In the genomic region with DNA sequence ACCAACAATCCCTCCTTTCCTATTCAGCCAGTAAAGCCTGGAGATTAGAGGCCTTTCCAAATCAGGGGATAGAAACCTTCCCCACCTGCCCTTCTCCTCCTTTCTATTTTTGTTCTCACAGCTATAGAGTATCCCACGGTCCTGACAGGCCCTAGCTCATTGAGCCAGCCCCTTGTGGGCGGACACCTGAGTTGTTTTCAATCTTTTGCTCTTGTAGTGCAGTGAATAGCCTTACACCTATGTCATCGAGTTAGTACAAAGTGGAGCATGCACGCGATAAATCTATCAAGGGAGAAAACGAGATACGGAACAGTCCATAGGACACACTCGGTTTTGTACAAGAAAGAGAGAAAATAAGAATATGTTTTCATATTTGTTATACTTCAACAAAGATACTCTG, we compare ENCODE assay signal across 25 cellular contexts.
DNase-seq lines count a peak whose midpoint lies in the region; ATAC-seq lines count a peak whose summit lies in the region.
"Had no signal": no experiment of that assay in that cellular context is flagged by ENCODE, and none has a peak within 500 bp of the region (broad histone marks: within the 10 kb centered on the region; RNA-seq: fewer than 3 reads in every experiment).

No MANE protein-coding gene starts in this region.

- no peak overlapping the region for H3K27ac ChIP-seq in aorta (ENCODE audit: low read depth in 1 of 2, low read length in 2 of 2)
- H3K27ac ChIP-seq: brain microvascular endothelial cell, esophagus muscularis mucosa, gastroesophageal sphincter, tibial artery had no signal

- no peak overlapping the region for H3K4me3 ChIP-seq in aorta (ENCODE audit: low read length in 2 of 2)
- H3K4me3 ChIP-seq: esophagus muscularis mucosa, gastroesophageal sphincter, GM12878, tibial artery had no signal

- no peaks in the 10 kb centered on the region for H3K36me3 ChIP-seq in aorta (ENCODE audit: control insufficient read depth in 1 of 2, insufficient read depth in 2 of 2, low read length in 1 of 2)
- H3K36me3 ChIP-seq: brain microvascular endothelial cell, esophagus muscularis mucosa, gastroesophageal sphincter, tibial artery had no signal

- peaks cover 61 to 67% of the 10 kb centered on the region in 2 donors for H3K4me1 Mint-ChIP-seq in immature natural killer cell

- peaks cover 4 to 8% (median 4%) of the 10 kb centered on the region in 3 donors for H3K27me3 Mint-ChIP-seq in immature natural killer cell (ENCODE audit: low read depth in 3 of 3)

- no peaks in the 10 kb centered on the region for H3K4me1 ChIP-seq in aorta (ENCODE audit: control insufficient read depth in 1 of 2, insufficient read depth in 2 of 2, low read length in 2 of 2)
- H3K4me1 ChIP-seq: esophagus muscularis mucosa, gastroesophageal sphincter, tibial artery had no signal

- ATAC-seq in aorta (ENCODE audit: low FRiP score): no peak
- no peak for ATAC-seq in GM19467 (IDR thresholded peaks at IDR 0.05; ENCODE audit: unreplicated experiment)
- ATAC-seq: activated CD8-positive, alpha-beta T cell treated with anti-CD3 and anti-CD28 coated beads, Interleukin-2, amount 10 ng/mL, durations not matched to agents 7 days and 5 days; gastroesophageal sphincter; GM12878; SK-N-SH treated with all-trans-retinoic acid at 6 μM for 48 hours had no signal

- peak; percentile 46 for DNase-seq in NCI-H1092 treated with DMSO at 0.1 percent for 48 hours (lab: John Stamatoyannopoulos, UW)
- DNase-seq in NCI-H1092 (lab: John Stamatoyannopoulos, UW): no peak
- peak; percentile 18 for DNase-seq in HT-29 (ENCODE audit: low spot score)
- peak; percentile 34 for DNase-seq in NCI-H510A (lab: John Stamatoyannopoulos, UW)
- no peak for DNase-seq in immature natural killer cell
- DNase-seq in aorta: no peak
- DNase-seq in Kasumi-1 (lab: John Stamatoyannopoulos, UW): no peak
- DNase-seq: 8988T; activated CD8-positive, alpha-beta T cell treated with anti-CD3 and anti-CD28 coated beads, Interleukin-2, amount 10 ng/mL, durations not matched to agents 7 days and 5 days; activated gamma-delta T cell treated with Interleukin-2 at 50 U/mL for 16 hours; AML-193; brain microvascular endothelial cell; CD8-positive, alpha-beta memory T cell; DMS79 treated with DMSO at 0.1 percent for 48 hours; effector memory CD4-positive, alpha-beta T cell; NCI-H1048; retina; stimulated activated CD4-positive, alpha-beta T cell treated with anti-CD3 and anti-CD28 coated beads, Interleukin-4, amount 100 ng/mL, for 24 hours; tibial artery had no signal

- peak overlapping the region; percentile 30 to 74 (median 57) for H3K4me3 Mint-ChIP-seq in immature natural killer cell
- H3K4me3 Mint-ChIP-seq: activated CD8-positive, alpha-beta T cell treated with anti-CD3 and anti-CD28 coated beads, Interleukin-2, amount 10 ng/mL, durations not matched to agents 7 days and 5 days; stimulated activated naive CD8-positive, alpha-beta T cell treated with anti-CD3 and anti-CD28 coated beads, Interleukin-15, Interleukin-2, amounts not matched to agents 100 ng/mL and 50 ng/mL, for 24 hours had no signal

- H3K9me3 ChIP-seq in aorta (ENCODE audit: control insufficient read depth, low read length): no peaks in the 10 kb centered on the region
- H3K9me3 ChIP-seq: esophagus muscularis mucosa, gastroesophageal sphincter, tibial artery had no signal

- H3K27ac Mint-ChIP-seq in immature natural killer cell: peak overlapping the region; percentile 4 to 79 (median 52)
- H3K27ac Mint-ChIP-seq: activated CD8-positive, alpha-beta T cell treated with anti-CD3 and anti-CD28 coated beads, Interleukin-2, amount 10 ng/mL, durations not matched to agents 7 days and 5 days; stimulated activated naive CD8-positive, alpha-beta T cell treated with anti-CD3 and anti-CD28 coated beads, Interleukin-15, Interleukin-2, amounts not matched to agents 100 ng/mL and 50 ng/mL, for 24 hours had no signal

- 51 to 67% methylated on average over 8 of the region's 8 CpGs for WGBS in aorta, 2 donors

- intact Hi-C loops in aorta (cut with DNase I): no loop called here

- H3K9me3 Mint-ChIP-seq in immature natural killer cell: no peaks in the 10 kb centered on the region
- H3K9me3 Mint-ChIP-seq: CD8-positive, alpha-beta memory T cell; stimulated activated naive CD8-positive, alpha-beta T cell treated with anti-CD3 and anti-CD28 coated beads, Interleukin-15, Interleukin-2, amounts not matched to agents 100 ng/mL and 50 ng/mL, for 24 hours had no signal

- no peaks in the 10 kb centered on the region for H3K36me3 Mint-ChIP-seq in immature natural killer cell
- H3K36me3 Mint-ChIP-seq: CD8-positive, alpha-beta memory T cell had no signal

- H3K27me3 ChIP-seq in aorta (ENCODE audit: control insufficient read depth in 1 of 2, insufficient read depth in 2 of 2, low read length in 1 of 2): no peaks in the 10 kb centered on the region

Comparison
In these comparisons a context has a peak if more than half of its experiments do, and no peak if none do; other contexts are left out.
1. DNase-seq: peak in NCI-H1092 treated with DMSO at 0.1 percent for 48 hours (single experiment), HT-29 (single experiment) and NCI-H510A (single experiment); none in NCI-H1092 (single experiment), immature natural killer cell (0 of 3), aorta (0 of 2) and Kasumi-1 (0 of 2).